ENCODE assay signal across 22 cellular contexts in the genomic region with DNA sequence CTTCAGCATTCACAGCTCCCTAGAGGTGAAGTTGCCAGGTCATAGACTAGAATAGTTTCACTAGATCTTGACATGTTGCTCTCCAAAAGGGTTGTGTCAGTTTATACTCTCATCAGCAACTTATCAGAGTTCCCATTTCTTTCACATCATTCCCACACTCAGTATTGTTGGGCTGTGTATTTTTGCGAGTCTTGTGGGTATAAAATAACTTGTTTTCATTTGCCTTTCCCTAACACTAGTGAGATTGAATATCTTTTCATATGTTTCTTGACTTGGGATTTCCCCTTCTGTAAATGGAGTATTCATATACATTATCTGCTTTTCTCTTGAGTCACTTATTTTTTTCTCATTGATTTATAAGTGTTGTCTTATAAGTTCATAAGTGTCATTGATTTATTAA. TPM values are rescaled to one million over a fixed set of nuclear protein-coding genes. Genes with fewer than 3 reads are reported as not detected.
DNase-seq lines count a peak whose midpoint lies in the region; ATAC-seq, FAIRE-seq and TF ChIP-seq lines count a peak whose summit lies in the region.
"Had no signal": no experiment of that assay in that cellular context is flagged by ENCODE, and none has a peak within 500 bp of the region (broad histone marks: within the 10 kb centered on the region; RNA-seq: fewer than 3 reads in every experiment).

No MANE protein-coding gene starts in this region.

- no peak for DNase-seq in activated naive CD4-positive, alpha-beta T cell treated with anti-CD3 and anti-CD28 coated beads, Interleukin-2, amount 10 ng/mL, durations not matched to agents 7 days and 5 days
- no peak for DNase-seq in activated naive CD4-positive, alpha-beta T cell treated with Interleukin-2 at 50 U/mL for 16 hours
- DNase-seq in H54 (ENCODE audit: insufficient read length, low spot score), result no peak
- DNase-seq in activated naive CD8-positive, alpha-beta T cell treated with anti-CD3 and anti-CD28 coated beads, Interleukin-2, amount 10 ng/mL, durations not matched to agents 7 days and 5 days, result no peak
- DNase-seq in left ventricle myocardium superior, result no peak
- no peak for DNase-seq in brain microvascular endothelial cell
- DNase-seq: activated gamma-delta T cell treated with Interleukin-2 at 50 U/mL for 16 hours; effector CD4-positive, alpha-beta T cell; foreskin keratinocyte; HFFc6; KG1; midbrain; NCI-H1436; NCI-H524; posterior cingulate gyrus; right lobe of liver; stimulated activated CD4-positive, alpha-beta T cell treated with anti-CD3 and anti-CD28 coated beads, Interleukin-15, amount 100 ng/mL, for 24 hours had no signal

- no peaks in the 10 kb centered on the region for H3K9me3 ChIP-seq in gastroesophageal sphincter
- H3K9me3 ChIP-seq: right lobe of liver had no signal

- no peak for ATAC-seq in activated naive CD8-positive, alpha-beta T cell treated with anti-CD3 and anti-CD28 coated beads, Interleukin-2, amount 10 ng/mL, durations not matched to agents 7 days and 5 days (ENCODE audit: low read depth)
- ATAC-seq in stimulated activated memory B cell treated with anti-CD40 and anti-IgM and Interleukin-4, amounts not matched to agents 10 μg/mL and 1 μg/mL and 100 μg/mL, for 72 hours, result no peak
- no peak for ATAC-seq in left ventricle myocardium superior
- no peak for ATAC-seq in gastroesophageal sphincter
- ATAC-seq: foreskin keratinocyte, left lobe of liver, right lobe of liver had no signal

- H3K27me3 ChIP-seq in gastroesophageal sphincter (no peaks in the 10 kb centered on the region), brain microvascular endothelial cell (replicated peaks) (no peaks in the 10 kb centered on the region)
- H3K27me3 ChIP-seq: foreskin keratinocyte, right lobe of liver had no signal

- POLR2A ChIA-PET in activated naive CD8-positive, alpha-beta T cell treated with anti-CD3 and anti-CD28 coated beads, Interleukin-2, amount 10 ng/mL, durations not matched to agents 7 days and 5 days (lab: Charles Lee), result no interaction called here

- 67 to 87% methylated on average over 1 of the region's 1 CpG for WGBS in gastroesophageal sphincter (ENCODE audit: low coverage in 1 of 2), 2 donors

- CTCF ChIA-PET in activated naive CD4-positive, alpha-beta T cell treated with anti-CD3 and anti-CD28 coated beads, Interleukin-2, amount 10 ng/mL, durations not matched to agents 7 days and 5 days (lab: Charles Lee), result interaction anchor here (1.2 to 2.6 kb wide), 3 partner anchors 11 to 93 kb away, joined by 3 to 9 read pairs (median 9); no protein-coding TSS in a partner anchor

- H3K4me1 ChIP-seq in gastroesophageal sphincter, result peaks cover 0 to 3% (median 0%) of the 10 kb centered on the region in 3 donors
- H3K4me1 ChIP-seq: foreskin keratinocyte, right lobe of liver had no signal

- H3K36me3 ChIP-seq in gastroesophageal sphincter (peaks cover 0 to 34% of the 10 kb centered on the region in 2 donors), brain microvascular endothelial cell (replicated peaks) (no peaks in the 10 kb centered on the region)

- FAIRE-seq in H54 (lab: Jason Lieb, UNC), result peak; percentile 73

- TF ChIP-seq POLR2A in H54 (IDR thresholded peaks at IDR 0.05; ENCODE audit: low read depth, low read length), result no peak
- TF ChIP-seq POLR2A in gastroesophageal sphincter (IDR thresholded peaks at IDR 0.05), result no peak

- in situ Hi-C loops in brain microvascular endothelial cell (cut with HindIII; ENCODE audit: low pct_ligation_motif_present, low sequenced_read_pairs), result no loop called here

- H3K27me3 Mint-ChIP-seq in activated naive CD4-positive, alpha-beta T cell treated with anti-CD3 and anti-CD28 coated beads, Interleukin-2, amount 10 ng/mL, durations not matched to agents 7 days and 5 days, result no peaks in the 10 kb centered on the region
- H3K27me3 Mint-ChIP-seq in activated naive CD8-positive, alpha-beta T cell treated with anti-CD3 and anti-CD28 coated beads, Interleukin-2, amount 10 ng/mL, durations not matched to agents 7 days and 5 days, result no peaks in the 10 kb centered on the region
- no peaks in the 10 kb centered on the region for H3K27me3 Mint-ChIP-seq in stimulated activated memory B cell treated with anti-CD40 and anti-IgM and Interleukin-4, amounts not matched to agents 10 μg/mL and 1 μg/mL and 100 μg/mL, for 72 hours

- H3K27ac ChIP-seq in gastroesophageal sphincter, result no peak overlapping the region
- H3K27ac ChIP-seq in brain microvascular endothelial cell, result no peak overlapping the region
- H3K27ac ChIP-seq: foreskin keratinocyte, right lobe of liver had no signal

- H3K4me1 Mint-ChIP-seq in activated naive CD4-positive, alpha-beta T cell treated with anti-CD3 and anti-CD28 coated beads, Interleukin-2, amount 10 ng/mL, durations not matched to agents 7 days and 5 days, result peaks cover 90% of the 10 kb centered on the region
- H3K4me1 Mint-ChIP-seq in activated naive CD8-positive, alpha-beta T cell treated with anti-CD3 and anti-CD28 coated beads, Interleukin-2, amount 10 ng/mL, durations not matched to agents 7 days and 5 days, result peaks cover 58% of the 10 kb centered on the region
- H3K4me1 Mint-ChIP-seq in stimulated activated memory B cell treated with anti-CD40 and anti-IgM and Interleukin-4, amounts not matched to agents 10 μg/mL and 1 μg/mL and 100 μg/mL, for 72 hours, result peaks cover 94% of the 10 kb centered on the region

- no peaks in the 10 kb centered on the region for H3K9me3 Mint-ChIP-seq in activated naive CD4-positive, alpha-beta T cell treated with anti-CD3 and anti-CD28 coated beads, Interleukin-2, amount 10 ng/mL, durations not matched to agents 7 days and 5 days
- H3K9me3 Mint-ChIP-seq in activated naive CD8-positive, alpha-beta T cell treated with anti-CD3 and anti-CD28 coated beads, Interleukin-2, amount 10 ng/mL, durations not matched to agents 7 days and 5 days, result no peaks in the 10 kb centered on the region
- H3K9me3 Mint-ChIP-seq in stimulated activated memory B cell treated with anti-CD40 and anti-IgM and Interleukin-4, amounts not matched to agents 10 μg/mL and 1 μg/mL and 100 μg/mL, for 72 hours, result no peaks in the 10 kb centered on the region
- H3K9me3 Mint-ChIP-seq: HFFc6 had no signal

- H3K4me3 ChIP-seq in gastroesophageal sphincter (no peak overlapping the region), brain microvascular endothelial cell (ENCODE audit: low read depth, low read length) (no peak overlapping the region)
- H3K4me3 ChIP-seq: right lobe of liver had no signal

- peak overlapping the region; percentile 86 for H3K27ac Mint-ChIP-seq in activated naive CD4-positive, alpha-beta T cell treated with anti-CD3 and anti-CD28 coated beads, Interleukin-2, amount 10 ng/mL, durations not matched to agents 7 days and 5 days
- peak overlapping the region; percentile 40 for H3K27ac Mint-ChIP-seq in activated naive CD8-positive, alpha-beta T cell treated with anti-CD3 and anti-CD28 coated beads, Interleukin-2, amount 10 ng/mL, durations not matched to agents 7 days and 5 days
- H3K27ac Mint-ChIP-seq in stimulated activated memory B cell treated with anti-CD40 and anti-IgM and Interleukin-4, amounts not matched to agents 10 μg/mL and 1 μg/mL and 100 μg/mL, for 72 hours, result peak overlapping the region; percentile 57
- H3K27ac Mint-ChIP-seq: HFFc6 had no signal

- peaks cover 74% of the 10 kb centered on the region for H3K36me3 Mint-ChIP-seq in activated naive CD4-positive, alpha-beta T cell treated with anti-CD3 and anti-CD28 coated beads, Interleukin-2, amount 10 ng/mL, durations not matched to agents 7 days and 5 days
- H3K36me3 Mint-ChIP-seq in activated naive CD8-positive, alpha-beta T cell treated with anti-CD3 and anti-CD28 coated beads, Interleukin-2, amount 10 ng/mL, durations not matched to agents 7 days and 5 days, result peaks cover 51% of the 10 kb centered on the region
- H3K36me3 Mint-ChIP-seq in stimulated activated memory B cell treated with anti-CD40 and anti-IgM and Interleukin-4, amounts not matched to agents 10 μg/mL and 1 μg/mL and 100 μg/mL, for 72 hours, result peaks cover 37% of the 10 kb centered on the region

- H3K4me3 Mint-ChIP-seq in activated naive CD4-positive, alpha-beta T cell treated with anti-CD3 and anti-CD28 coated beads, Interleukin-2, amount 10 ng/mL, durations not matched to agents 7 days and 5 days, result no peak overlapping the region
- no peak overlapping the region for H3K4me3 Mint-ChIP-seq in activated naive CD8-positive, alpha-beta T cell treated with anti-CD3 and anti-CD28 coated beads, Interleukin-2, amount 10 ng/mL, durations not matched to agents 7 days and 5 days
- H3K4me3 Mint-ChIP-seq in stimulated activated memory B cell treated with anti-CD40 and anti-IgM and Interleukin-4, amounts not matched to agents 10 μg/mL and 1 μg/mL and 100 μg/mL, for 72 hours, result no peak overlapping the region
- H3K4me3 Mint-ChIP-seq: HFFc6, neural crest cell had no signal

- TF ChIP-seq EP300 in gastroesophageal sphincter (IDR thresholded peaks at IDR 0.05), result no peak

- intact Hi-C loops in left ventricle myocardium superior (cut with micrococcal nuclease), result no loop called here

- TF ChIP-seq CTCF in gastroesophageal sphincter (IDR thresholded peaks at IDR 0.05), result no peak
- no peak for TF ChIP-seq CTCF in brain microvascular endothelial cell (IDR thresholded peaks at IDR 0.05; ENCODE audit: low read depth, low read length, missing control alignments)

RNA-seq across cellular contexts. Expression of a gene that starts 55.2 kb away (rescaled TPM):
- 10 to 100 TPM; 36.4 to 44.9 TPM for total RNA-seq in activated naive CD8-positive, alpha-beta T cell treated with anti-CD3 and anti-CD28 coated beads, Interleukin-2, amount 10 ng/mL, durations not matched to agents 7 days and 5 days
- 2.6 TPM for total RNA-seq in left ventricle myocardium superior
- total RNA-seq in gastroesophageal sphincter, result 10 to 100 TPM; 11.5 to 23.8 (median 18.1) TPM
- total RNA-seq: foreskin keratinocyte, HT1080, neural crest cell had no signal
